ENCODE assay signal across 1 cellular context in genomic region chr16:70709457-70709856, GRCh38.
TF ChIP-seq lines count a peak whose summit lies in the region.

No MANE protein-coding gene starts in this region.

TF ChIP-seq in H1, 55 proteins besides CTCF, POLR2A, EP300 and RAD21:
- TF ChIP-seq TBP (IDR thresholded peaks at IDR 0.05; ENCODE audit: low read depth, low read length) (no peak), CREB1 (IDR thresholded peaks at IDR 0.05) (no peak), KDM4A (IDR thresholded peaks at IDR 0.05; ENCODE audit: low read depth, low read length, severe bottlenecking) (no peak)
